23 cellular contexts compared by ENCODE assay signal in the genomic region with DNA sequence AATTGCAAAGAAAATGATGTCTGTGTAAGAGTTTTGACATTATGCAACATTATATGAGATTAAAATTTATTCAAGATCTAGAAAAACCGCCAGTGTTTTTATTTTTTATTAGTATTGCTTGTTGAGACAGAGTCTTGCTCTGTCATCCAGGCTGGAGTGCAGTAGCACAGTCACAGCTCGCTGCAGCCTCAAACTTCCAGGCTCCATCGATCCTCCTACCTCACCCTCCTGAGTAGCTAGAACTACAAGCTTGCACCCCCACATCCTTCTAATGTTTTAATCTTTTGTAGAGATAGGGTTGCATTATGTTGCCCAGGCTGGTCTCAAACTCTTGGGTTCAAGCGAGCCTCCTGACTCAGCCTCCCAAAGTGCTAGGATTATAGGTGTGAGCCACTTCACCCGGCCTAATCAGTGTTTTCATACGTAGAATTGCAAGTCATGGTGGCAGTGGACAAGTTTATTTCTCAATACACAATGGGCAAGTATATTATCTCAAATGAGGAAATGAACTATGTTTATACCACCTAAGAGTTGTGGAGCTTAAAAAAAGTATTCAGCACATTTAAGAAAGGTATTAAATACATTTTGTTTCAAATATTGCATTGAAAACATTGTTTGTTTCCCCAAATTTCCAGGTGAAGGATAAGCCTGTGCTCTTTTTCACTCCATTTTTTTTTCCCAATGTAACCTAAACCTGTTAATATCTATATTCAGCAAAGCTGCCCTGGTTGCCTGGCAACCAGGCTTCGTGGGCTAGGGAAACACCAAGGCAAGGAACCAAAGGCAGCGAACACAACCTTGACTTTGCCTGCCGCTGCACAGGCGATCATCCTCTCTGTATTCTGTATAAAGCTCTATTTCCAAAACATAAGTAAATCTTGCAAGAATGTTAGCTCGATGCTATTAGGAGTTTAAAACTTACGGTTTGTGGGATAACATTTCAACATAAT.
A peak's percentile ranks its signal among the peaks of the same experiment; 100 is the strongest.
DNase-seq lines count a peak whose midpoint lies in the region; ATAC-seq, FAIRE-seq and TF ChIP-seq lines count a peak whose summit lies in the region.
"Had no signal": no experiment of that assay in that cellular context is flagged by ENCODE, and none has a peak within 500 bp of the region (broad histone marks: within the 10 kb centered on the region; RNA-seq: fewer than 3 reads in every experiment).

No MANE protein-coding gene starts in this region.

- intact Hi-C loops in HepG2 (cut with micrococcal nuclease; ENCODE audit: unreplicated experiment) (no loop called here), right lobe of liver (cut with DNase I) (no loop called here)

- TF ChIP-seq POLR2A in HepG2 (IDR thresholded peaks at IDR 0.05; ENCODE audit: insufficient read depth in 1 of 2, low read depth in 2 of 2, low read length in 2 of 2) (no peak), right lobe of liver (IDR thresholded peaks at IDR 0.05) (no peak)

- no peak overlapping the region for H3K9ac ChIP-seq in HepG2 (ENCODE audit: insufficient read depth, low read depth, low read length)
- H3K9ac ChIP-seq: GM23248, KMS-11 had no signal

- no TSS peak for BruUV-seq in HepG2 (replicated peaks; lab: Mats Ljungman, UMichigan)

- peaks cover 0 to 6% of the 10 kb centered on the region in 2 experiments; a peak in 1 of 5 replicates for H3K27me3 ChIP-seq in HepG2 (ENCODE audit: control insufficient read depth in 1 of 2, insufficient read depth in 2 of 2, low read length in 2 of 2)
- H3K27me3 ChIP-seq in right lobe of liver = no peaks in the 10 kb centered on the region
- H3K27me3 ChIP-seq: gastrocnemius medialis, tibial artery had no signal

- no peak overlapping the region for H3K4me2 ChIP-seq in HepG2 (ENCODE audit: low read depth, low read length)
- H3K4me2 ChIP-seq: KMS-11 had no signal

- H3K79me2 ChIP-seq in HepG2 (ENCODE audit: insufficient read depth, low read length) = no peaks in the 10 kb centered on the region

- in situ Hi-C loops in HepG2 (cut with HindIII; ENCODE audit: extremely low pct_ligation_motif_present, low pct_unique_long_range_greater_than_20kb) = no loop called here
- in situ Hi-C loops in ACHN (cut with HindIII; ENCODE audit: low pct_ligation_motif_present, low pct_unique_long_range_greater_than_20kb, low sequenced_read_pairs) = no loop called here

- no peak for TF ChIP-seq EP300 in HepG2 (IDR thresholded peaks at IDR 0.05; ENCODE audit: low read depth in 2 of 2, low read length in 2 of 2)
- TF ChIP-seq EP300 in HepG2 (CRISPR knock-in tag; IDR thresholded peaks at IDR 0.05; ENCODE audit: borderline replicate concordance) = no peak

- POLR2A ChIA-PET in HepG2 (lab: Yijun Ruan, JAX) = no interaction called here

- H3K36me3 ChIP-seq in HepG2 (replicated peaks in 1 of 2; ENCODE audit: control insufficient read depth in 1 of 2, insufficient read depth in 2 of 2, low read length in 2 of 2) (no peaks in the 10 kb centered on the region), right lobe of liver (no peaks in the 10 kb centered on the region)
- H3K36me3 ChIP-seq: gastrocnemius medialis, tibial artery had no signal

- WGBS in HepG2 (ENCODE audit: low lambda C conversion rate) = 2% methylated on average over 12 of the region's 12 CpGs
- WGBS in right lobe of liver (ENCODE audit: insufficient coverage, low coverage, low lambda C conversion rate, missing lambda C conversion rate) = 61% methylated on average over 12 of the region's 12 CpGs

- H3K27ac ChIP-seq in HepG2 (ENCODE audit: extremely low read length, insufficient read depth, low read length) (no peak overlapping the region), right lobe of liver (no peak overlapping the region)
- H3K27ac ChIP-seq: gastrocnemius medialis, GM23248, KMS-11, tibial artery, VCaP had no signal

- DNase-seq in HepG2 (ENCODE audit: low spot score) = no peak
- no peak for DNase-seq in right lobe of liver
- peak; percentile 57 for DNase-seq in NOMO-1 treated with dmso at 0.1 percent for 144 hours (lab: John Stamatoyannopoulos, UW; ENCODE audit: unreplicated experiment)
- no peak for DNase-seq in iPS-NIHi11 (ENCODE audit: low spot score)
- DNase-seq in foreskin fibroblast = no peak
- no peak for DNase-seq in ACHN
- DNase-seq: activated CD4-positive, alpha-beta T cell treated with anti-CD3 and anti-CD28 coated beads, Interleukin-2, amount 50 U/mL, for 4 hours; activated gamma-delta T cell treated with Interleukin-2 at 50 U/mL for 16 hours; amniotic stem cell; central memory CD4-positive, alpha-beta T cell; erythroblast; gastrocnemius medialis; GM23248; NCI-H1105 treated with DMSO at 0.1 percent for 48 hours; Right ventricle myocardium superior; stimulated activated CD4-positive, alpha-beta T cell treated with anti-CD3 and anti-CD28 coated beads, Interleukin-1b, Interleukin-23, amount 100 ng/mL, for 48 hours; stimulated activated naive CD4-positive, alpha-beta T cell treated with Interleukin-2 at 50 U/mL for 16 hours; tibial artery had no signal

- CTCF ChIA-PET in HepG2 (lab: Yijun Ruan, JAX; ENCODE audit: low intra/inter-chr PET ratio, low total read pairs) = no interaction called here

- no peak overlapping the region for H2AFZ ChIP-seq in HepG2 (ENCODE audit: low read length)
- H2AFZ ChIP-seq: GM23248 had no signal

- H3K4me3 ChIP-seq in HepG2 (replicated peaks in 1 of 3; ENCODE audit: insufficient read depth in 1 of 3, low read depth in 2 of 3, low read length in 3 of 3) = no peak overlapping the region
- H3K4me3 ChIP-seq in right lobe of liver = no peak overlapping the region
- no peak overlapping the region for H3K4me3 ChIP-seq in foreskin fibroblast (ENCODE audit: low read depth in 1 of 2, low read length in 2 of 2)
- H3K4me3 ChIP-seq: gastrocnemius medialis, GM23248, tibial artery had no signal

- TF ChIP-seq RAD21 in HepG2 (CRISPR knock-in tag; IDR thresholded peaks at IDR 0.05) = no peak

- ATAC-seq in HepG2 = no peak
- ATAC-seq in right lobe of liver = no peak
- ATAC-seq in GM18502 (IDR thresholded peaks at IDR 0.05; ENCODE audit: poor library complexity, unreplicated experiment) = no peak
- ATAC-seq: gastrocnemius medialis, T-cell had no signal

- H4K20me1 ChIP-seq in HepG2 (ENCODE audit: insufficient read depth, low read length) = no peaks in the 10 kb centered on the region

- H3K4me1 ChIP-seq in HepG2 (ENCODE audit: insufficient read depth, low read length) (no peaks in the 10 kb centered on the region), right lobe of liver (no peaks in the 10 kb centered on the region)
- H3K4me1 ChIP-seq: gastrocnemius medialis had no signal

- TF ChIP-seq CTCF in HepG2 (CRISPR knock-in tag; IDR thresholded peaks at IDR 0.05) (no peak), right lobe of liver (IDR thresholded peaks at IDR 0.05) (no peak), foreskin fibroblast (IDR thresholded peaks at IDR 0.05; ENCODE audit: low read depth, low read length) (no peak)

- H3K9me3 ChIP-seq in HepG2 (ENCODE audit: low read length) (no peaks in the 10 kb centered on the region), right lobe of liver (no peaks in the 10 kb centered on the region)
- H3K9me3 ChIP-seq: gastrocnemius medialis, tibial artery had no signal

- FAIRE-seq in HepG2 (lab: Jason Lieb, UNC) = no peak
- peak; percentile 94 for FAIRE-seq in islet of Langerhans (lab: Jason Lieb, UNC)

TF ChIP-seq in HepG2, 621 proteins besides CTCF, POLR2A, EP300 and RAD21:
- TF ChIP-seq NFE2L2 (IDR thresholded peaks at IDR 0.05; ENCODE audit: low read length) (peak; percentile 50; the same call in 1 of the 2 replicates), TMF1 (CRISPR knock-in tag; IDR thresholded peaks at IDR 0.05; ENCODE audit: low read depth) (no peak)
TF ChIP-seq in HepG2: peak in this region for 1.
